8 cellular contexts compared by ENCODE assay signal in the genomic region with DNA sequence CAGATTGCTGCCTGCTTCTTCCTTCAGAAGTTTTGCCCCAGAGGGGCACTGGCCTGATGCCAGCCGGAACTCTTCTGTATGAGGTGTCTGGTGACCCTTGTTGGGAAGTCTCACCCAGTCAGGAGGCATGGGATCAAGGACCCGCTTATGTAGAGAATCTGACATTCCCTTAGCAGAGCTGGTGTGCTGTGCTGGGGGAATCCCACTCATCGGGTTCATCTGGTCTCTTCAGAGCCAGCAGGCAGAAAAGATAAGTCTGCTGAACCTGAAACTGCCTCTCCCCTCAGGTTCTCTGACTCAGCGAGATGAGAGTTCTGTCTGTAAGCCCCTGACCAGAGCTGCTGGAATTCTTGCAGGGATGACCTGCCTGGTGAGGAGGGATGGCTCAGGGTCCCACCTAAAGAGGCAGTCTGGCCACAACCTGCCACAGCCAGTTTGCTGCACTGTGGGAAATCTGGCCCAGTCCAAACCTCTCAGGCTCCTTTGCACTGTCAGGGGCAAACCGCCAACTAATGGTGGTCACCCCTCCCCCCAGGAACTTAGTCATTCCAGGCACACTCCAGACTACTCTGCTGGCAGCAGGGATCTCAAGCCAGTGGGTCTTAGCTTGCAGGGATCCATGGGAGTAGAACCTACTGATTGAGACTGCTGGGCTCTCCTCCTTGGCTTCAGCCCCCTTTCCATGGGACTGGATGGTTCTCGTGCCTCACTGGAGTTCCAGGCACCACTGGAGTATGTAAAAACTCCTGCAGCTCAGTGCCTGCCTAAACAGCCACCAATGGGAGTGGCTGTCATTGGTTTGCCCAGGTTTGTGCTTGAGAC. TPM values are rescaled to one million over a fixed set of nuclear protein-coding genes. Genes with fewer than 3 reads are reported as not detected.
DNase-seq lines count a peak whose midpoint lies in the region; ATAC-seq and TF ChIP-seq lines count a peak whose summit lies in the region.

No MANE protein-coding gene starts in this region.

- peaks cover 57% of the 10 kb centered on the region for H3K4me1 ChIP-seq in BLaER1

- peak overlapping the region; percentile 97 for H3K27ac Mint-ChIP-seq in activated CD8-positive, alpha-beta T cell treated with anti-CD3 and anti-CD28 coated beads, Interleukin-2, amount 10 ng/mL, durations not matched to agents 7 days and 5 days

- H4K20me1 ChIP-seq in BLaER1: no peaks in the 10 kb centered on the region; the same call in 1 of the 2 replicates

- no peak for TF ChIP-seq CTCF in LNCaP clone FGC (IDR thresholded peaks at IDR 0.05; ENCODE audit: control insufficient read depth, extremely low read depth, insufficient read depth)

- H3K4me3 ChIP-seq in BLaER1 (peak overlapping the region; percentile 63), LNCaP clone FGC (ENCODE audit: low read depth, low read length) (no peak overlapping the region)

- peaks cover 32% of the 10 kb centered on the region for H3K36me3 ChIP-seq in BLaER1

- DNase-seq in LNCaP clone FGC (ENCODE audit: low read depth) (peak; percentile 3), fibroblast of the conjunctiva (ENCODE audit: low read depth) (peak; percentile 75), sciatic nerve (ENCODE audit: low spot score) (peak; percentile 64), middle frontal gyrus (ENCODE audit: extremely low spot score, low spot score) (no peak), SK-N-DZ (ENCODE audit: low spot score) (no peak)
- peak; percentile 81 for DNase-seq in activated CD8-positive, alpha-beta T cell treated with anti-CD3 and anti-CD28 coated beads, Interleukin-2, amount 10 ng/mL, durations not matched to agents 7 days and 5 days

- peak; percentile 33 for ATAC-seq in GM21390 (IDR thresholded peaks at IDR 0.05; ENCODE audit: unreplicated experiment)
- ATAC-seq in activated CD8-positive, alpha-beta T cell treated with anti-CD3 and anti-CD28 coated beads, Interleukin-2, amount 10 ng/mL, durations not matched to agents 7 days and 5 days: peak; percentile 29
- ATAC-seq in sciatic nerve: peak; percentile 71

- peaks cover 37% of the 10 kb centered on the region for H3K9me3 ChIP-seq in BLaER1

- H3K9ac ChIP-seq in BLaER1: peak overlapping the region; percentile 48; the same call in 1 of the 2 replicates

- H3K36me3 Mint-ChIP-seq in activated CD8-positive, alpha-beta T cell treated with anti-CD3 and anti-CD28 coated beads, Interleukin-2, amount 10 ng/mL, durations not matched to agents 7 days and 5 days (ENCODE audit: low read depth): peaks cover 84% of the 10 kb centered on the region

- H3K27me3 Mint-ChIP-seq in activated CD8-positive, alpha-beta T cell treated with anti-CD3 and anti-CD28 coated beads, Interleukin-2, amount 10 ng/mL, durations not matched to agents 7 days and 5 days (ENCODE audit: low read depth): no peaks in the 10 kb centered on the region

- H3K4me2 ChIP-seq in BLaER1: peak overlapping the region; percentile 88

- CTCF ChIA-PET in activated CD8-positive, alpha-beta T cell treated with anti-CD3 and anti-CD28 coated beads, Interleukin-2, amount 10 ng/mL, durations not matched to agents 7 days and 5 days (lab: Charles Lee): interaction anchor here (0.7 to 5.3 kb wide), 9 partner anchors 8 to 71 kb away, joined by 3 to 25 read pairs (median 5); no protein-coding TSS in a partner anchor

- peaks cover 56% of the 10 kb centered on the region for H3K4me1 Mint-ChIP-seq in activated CD8-positive, alpha-beta T cell treated with anti-CD3 and anti-CD28 coated beads, Interleukin-2, amount 10 ng/mL, durations not matched to agents 7 days and 5 days (ENCODE audit: low read depth)

- peaks cover 4% of the 10 kb centered on the region for H3K9me3 Mint-ChIP-seq in activated CD8-positive, alpha-beta T cell treated with anti-CD3 and anti-CD28 coated beads, Interleukin-2, amount 10 ng/mL, durations not matched to agents 7 days and 5 days (ENCODE audit: insufficient read depth)

- no peaks in the 10 kb centered on the region for H3K27me3 ChIP-seq in BLaER1

- POLR2A ChIA-PET in activated CD8-positive, alpha-beta T cell treated with anti-CD3 and anti-CD28 coated beads, Interleukin-2, amount 10 ng/mL, durations not matched to agents 7 days and 5 days (lab: Charles Lee): interaction anchor here (0.8 to 6.5 kb wide), 21 partner anchors 9 to 194 kb away, joined by 3 to 169 read pairs (median 5); a partner anchor contains a TSS

- peak overlapping the region; percentile 86 for H3K4me3 Mint-ChIP-seq in activated CD8-positive, alpha-beta T cell treated with anti-CD3 and anti-CD28 coated beads, Interleukin-2, amount 10 ng/mL, durations not matched to agents 7 days and 5 days

- intact Hi-C loops in sciatic nerve (cut with DNase I): no loop called here

- peak overlapping the region; percentile 64 for H3K27ac ChIP-seq in BLaER1

RNA-seq across cellular contexts. Expression of a gene that starts 4.1 kb away (rescaled TPM):
- total RNA-seq in activated CD8-positive, alpha-beta T cell treated with anti-CD3 and anti-CD28 coated beads, Interleukin-2, amount 10 ng/mL, durations not matched to agents 7 days and 5 days: 100 to 1,000 TPM; 277 to 282 TPM
- total RNA-seq in sciatic nerve: 38.8 TPM
- polyA plus RNA-seq in SK-N-DZ (2014; cell fraction: cytosol; rRNA removed): 2.6 and 5.3 TPM in 2 replicates
- polyA plus RNA-seq in SK-N-DZ (2014; cell fraction: nucleus; rRNA removed): 29.4 and 33.2 TPM in 2 replicates

RNA-seq across cellular contexts. Expression of a gene that starts 59.3 kb away (rescaled TPM):
- total RNA-seq in activated CD8-positive, alpha-beta T cell treated with anti-CD3 and anti-CD28 coated beads, Interleukin-2, amount 10 ng/mL, durations not matched to agents 7 days and 5 days: 1 to 10 TPM; 1.3 to 1.6 TPM
- 1.1 TPM for total RNA-seq in sciatic nerve
- not detected in 2 replicates for polyA plus RNA-seq in SK-N-DZ (2014; cell fraction: cytosol; rRNA removed)
- not detected in 2 replicates for polyA plus RNA-seq in SK-N-DZ (2014; cell fraction: nucleus; rRNA removed)

Comparison
In these comparisons a context has a peak if more than half of its experiments do, and no peak if none do; other contexts are left out.
1. DNase-seq: peak in LNCaP clone FGC (single experiment), activated CD8-positive, alpha-beta T cell treated with anti-CD3 and anti-CD28 coated beads, Interleukin-2, amount 10 ng/mL, durations not matched to agents 7 days and 5 days (single experiment), fibroblast of the conjunctiva (single experiment) and sciatic nerve (single experiment); none in middle frontal gyrus (single experiment) and SK-N-DZ (single experiment).
2. Peak in every context shown above with its lines, with median percentiles within 50 percentile points of each other: ATAC-seq.